ENCODE assay signal across 22 cellular contexts in genomic region chr17:337866-338265, GRCh38. TPM values are rescaled to one million over a fixed set of nuclear protein-coding genes. Genes with fewer than 3 reads are reported as not detected.
DNase-seq lines count a peak whose midpoint lies in the region; ATAC-seq and TF ChIP-seq lines count a peak whose summit lies in the region.
"Had no signal": no experiment of that assay in that cellular context is flagged by ENCODE, and none has a peak within 500 bp of the region (broad histone marks: within the 10 kb centered on the region; RNA-seq: fewer than 3 reads in every experiment).

No MANE protein-coding gene starts in this region.

- no peaks in the 10 kb centered on the region for H3K36me3 ChIP-seq in cardiac muscle cell
- no peaks in the 10 kb centered on the region for H3K36me3 ChIP-seq in mucosa of descending colon (ENCODE audit: low read depth)
- H3K36me3 ChIP-seq: colonic mucosa, Peyer's patch, vagina had no signal

- H3K9me3 Mint-ChIP-seq in activated naive CD4-positive, alpha-beta T cell treated with anti-CD3 and anti-CD28 coated beads, Interleukin-2, amount 10 ng/mL, durations not matched to agents 7 days and 5 days: no peaks in the 10 kb centered on the region
- H3K9me3 Mint-ChIP-seq: activated B cell treated with CpG ODN at 0.5 μM for 24 hours; activated CD4-positive, alpha-beta memory T cell treated with anti-CD3 and anti-CD28 coated beads, Interleukin-2, amount 10 ng/mL, durations not matched to agents 7 days and 5 days; activated naive CD4-positive, alpha-beta T cell treated with anti-CD3 and anti-CD28 coated beads, Interleukin-2, amount 50 U/mL, for 24 hours; activated T-cell treated with anti-CD3 and anti-CD28 coated beads, Interleukin-2, amount 50 U/mL, for 24 hours; natural killer cell; T-helper 2 cell treated with Interferon-gamma antibody and Interleukin-4, amounts not matched to agents 5 μg/mL and 100 μg/mL, for 36 hours had no signal

- no peak overlapping the region for H3K27ac Mint-ChIP-seq in activated naive CD4-positive, alpha-beta T cell treated with anti-CD3 and anti-CD28 coated beads, Interleukin-2, amount 10 ng/mL, durations not matched to agents 7 days and 5 days
- H3K27ac Mint-ChIP-seq: activated B cell treated with CpG ODN at 0.5 μM for 24 hours; activated CD4-positive, alpha-beta memory T cell treated with anti-CD3 and anti-CD28 coated beads, Interleukin-2, amount 10 ng/mL, durations not matched to agents 7 days and 5 days; activated naive CD4-positive, alpha-beta T cell treated with anti-CD3 and anti-CD28 coated beads, Interleukin-2, amount 50 U/mL, for 24 hours; activated T-cell treated with anti-CD3 and anti-CD28 coated beads, Interleukin-2, amount 50 U/mL, for 24 hours; natural killer cell; T-helper 2 cell treated with Interferon-gamma antibody and Interleukin-4, amounts not matched to agents 5 μg/mL and 100 μg/mL, for 36 hours had no signal

- CTCF ChIA-PET in activated naive CD4-positive, alpha-beta T cell treated with anti-CD3 and anti-CD28 coated beads, Interleukin-2, amount 10 ng/mL, durations not matched to agents 7 days and 5 days (lab: Charles Lee): no interaction called here

- peak overlapping the region; percentile 47 for H3K27ac ChIP-seq in cardiac muscle cell
- peak overlapping the region; percentile 40 for H3K27ac ChIP-seq in angular gyrus (ENCODE audit: low read depth, low read length)
- H3K27ac ChIP-seq: A549, C4-2B, colonic mucosa, vagina had no signal

- H3K9me3 ChIP-seq in cardiac muscle cell (ENCODE audit: low read depth): no peaks in the 10 kb centered on the region
- H3K9me3 ChIP-seq in mucosa of descending colon: no peaks in the 10 kb centered on the region
- H3K9me3 ChIP-seq: A549, colonic mucosa, Peyer's patch, vagina had no signal

- intact Hi-C loops in Right ventricle myocardium superior (cut with DNase I) (no loop called here), mucosa of descending colon (cut with DNase I, micrococcal nuclease) (no loop called here)

- H3K36me3 Mint-ChIP-seq in activated naive CD4-positive, alpha-beta T cell treated with anti-CD3 and anti-CD28 coated beads, Interleukin-2, amount 10 ng/mL, durations not matched to agents 7 days and 5 days: no peaks in the 10 kb centered on the region
- H3K36me3 Mint-ChIP-seq: activated naive CD4-positive, alpha-beta T cell treated with anti-CD3 and anti-CD28 coated beads, Interleukin-2, amount 50 U/mL, for 24 hours; natural killer cell had no signal

- H3K4me3 ChIP-seq in cardiac muscle cell (no peak overlapping the region), mucosa of descending colon (no peak overlapping the region)
- H3K4me3 ChIP-seq: A549, colonic mucosa, lung, Peyer's patch, vagina had no signal

- no peak overlapping the region for H3K4me3 Mint-ChIP-seq in activated naive CD4-positive, alpha-beta T cell treated with anti-CD3 and anti-CD28 coated beads, Interleukin-2, amount 10 ng/mL, durations not matched to agents 7 days and 5 days
- H3K4me3 Mint-ChIP-seq: activated B cell treated with CpG ODN at 0.5 μM for 24 hours; activated CD4-positive, alpha-beta memory T cell treated with anti-CD3 and anti-CD28 coated beads, Interleukin-2, amount 10 ng/mL, durations not matched to agents 7 days and 5 days; activated naive CD4-positive, alpha-beta T cell treated with anti-CD3 and anti-CD28 coated beads, Interleukin-2, amount 50 U/mL, for 24 hours; activated T-cell treated with anti-CD3 and anti-CD28 coated beads, Interleukin-2, amount 50 U/mL, for 24 hours; natural killer cell; T-helper 2 cell treated with Interferon-gamma antibody and Interleukin-4, amounts not matched to agents 5 μg/mL and 100 μg/mL, for 36 hours had no signal

- no peaks in the 10 kb centered on the region for H3K27me3 ChIP-seq in cardiac muscle cell
- H3K27me3 ChIP-seq: colonic mucosa, Peyer's patch, vagina had no signal

- TF ChIP-seq CTCF in cardiac muscle cell (IDR thresholded peaks at IDR 0.05; ENCODE audit: low read depth, low read length) (no peak), mucosa of descending colon (IDR thresholded peaks at IDR 0.05) (no peak)

- H3K4me1 ChIP-seq in cardiac muscle cell (ENCODE audit: low read depth): peaks cover 62% of the 10 kb centered on the region
- peaks cover 13% of the 10 kb centered on the region for H3K4me1 ChIP-seq in mucosa of descending colon (ENCODE audit: low read depth)
- H3K4me1 ChIP-seq: A549 had no signal

- peaks cover 54% of the 10 kb centered on the region for H3K27me3 Mint-ChIP-seq in activated naive CD4-positive, alpha-beta T cell treated with anti-CD3 and anti-CD28 coated beads, Interleukin-2, amount 10 ng/mL, durations not matched to agents 7 days and 5 days
- H3K27me3 Mint-ChIP-seq: activated naive CD4-positive, alpha-beta T cell treated with anti-CD3 and anti-CD28 coated beads, Interleukin-2, amount 50 U/mL, for 24 hours had no signal

- H3K4me1 Mint-ChIP-seq in activated naive CD4-positive, alpha-beta T cell treated with anti-CD3 and anti-CD28 coated beads, Interleukin-2, amount 10 ng/mL, durations not matched to agents 7 days and 5 days: peaks cover 37% of the 10 kb centered on the region
- H3K4me1 Mint-ChIP-seq: activated CD4-positive, alpha-beta memory T cell treated with anti-CD3 and anti-CD28 coated beads, Interleukin-2, amount 10 ng/mL, durations not matched to agents 7 days and 5 days had no signal

- ATAC-seq in Right ventricle myocardium superior (ENCODE audit: poor library complexity) (no peak), mucosa of descending colon (no peak), GM18907 (IDR thresholded peaks at IDR 0.05; ENCODE audit: unreplicated experiment) (no peak)
- ATAC-seq: A549, natural killer cell had no signal

- DNase-seq in cardiac muscle cell (ENCODE audit: low read depth in 1 of 2, low spot score in 1 of 2) (no peak), Right ventricle myocardium superior (no peak), mucosa of descending colon (peak in 2 of 3 donors; percentile 13), HPDE6-E6E7 (ENCODE audit: extremely low spot score) (no peak), NCI-H774 (lab: John Stamatoyannopoulos, UW) (no peak)
- no peak for DNase-seq in activated naive CD4-positive, alpha-beta T cell treated with anti-CD3 and anti-CD28 coated beads, Interleukin-2, amount 10 ng/mL, durations not matched to agents 7 days and 5 days
- DNase-seq: activated B cell treated with CpG ODN at 0.5 μM for 24 hours; activated CD4-positive, alpha-beta memory T cell treated with anti-CD3 and anti-CD28 coated beads, Interleukin-2, amount 10 ng/mL, durations not matched to agents 7 days and 5 days; activated T-cell treated with anti-CD3 and anti-CD28 coated beads, Interleukin-2, amount 50 U/mL, for 24 hours; colonic mucosa; HCEC 1CT; natural killer cell; NCI-H2081 had no signal

RNA-seq across cellular contexts. Expression of gene RPH3AL, which starts 14.7 kb away (rescaled TPM):
- total RNA-seq in cardiac muscle cell: 24.0 and 39.0 TPM in 2 replicates
- polyA plus RNA-seq in cardiac muscle cell: 13.8 and 22.0 TPM in 2 replicates
- total RNA-seq in Right ventricle myocardium superior: 4.6 TPM
- total RNA-seq in mucosa of descending colon: 10 to 100 TPM; 24.0 to 44.1 (median 36.7) TPM

Comparison
In these comparisons a context has a peak if more than half of its experiments do, and no peak if none do; other contexts are left out.
1. DNase-seq: peak in mucosa of descending colon (2 of 3); none in cardiac muscle cell (0 of 2), Right ventricle myocardium superior (single experiment), HPDE6-E6E7 (single experiment), NCI-H774 (single experiment) and activated naive CD4-positive, alpha-beta T cell treated with anti-CD3 and anti-CD28 coated beads, Interleukin-2, amount 10 ng/mL, durations not matched to agents 7 days and 5 days (single experiment).